ENCODE assay signal across 20 cellular contexts in the genomic region with DNA sequence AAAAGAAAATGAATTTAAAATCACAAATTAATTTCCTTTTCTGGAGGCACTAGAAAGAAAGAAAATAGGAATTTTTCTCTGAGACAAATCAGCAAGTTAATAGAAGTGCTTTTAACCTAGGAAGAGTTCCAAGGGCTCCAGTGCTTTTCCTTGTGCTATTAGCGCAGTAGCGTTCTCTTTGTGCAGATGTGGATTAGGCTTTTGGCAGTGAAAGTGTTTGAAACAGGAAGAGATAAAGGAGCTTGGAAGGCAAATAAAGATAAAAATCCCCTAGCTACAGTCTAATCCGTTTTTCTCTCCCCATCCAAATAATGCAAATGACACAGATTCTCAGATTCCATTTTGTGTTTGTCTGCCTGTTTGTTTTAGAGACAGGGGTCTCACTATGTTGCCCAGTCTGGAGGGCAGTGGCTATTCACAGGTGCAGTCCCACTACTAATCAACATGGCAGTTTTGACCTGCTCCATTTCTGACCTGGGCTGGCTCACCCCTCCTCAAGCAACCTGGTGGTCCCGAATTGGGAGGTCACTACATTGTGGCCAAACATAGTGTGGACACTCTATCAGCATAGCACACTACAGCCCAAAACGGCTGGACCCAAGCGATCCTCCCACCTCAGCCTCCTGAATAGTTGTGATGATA.
DNase-seq lines count a peak whose midpoint lies in the region; ATAC-seq and TF ChIP-seq lines count a peak whose summit lies in the region.
"Had no signal": no experiment of that assay in that cellular context is flagged by ENCODE, and none has a peak within 500 bp of the region (broad histone marks: within the 10 kb centered on the region; RNA-seq: fewer than 3 reads in every experiment).

No MANE protein-coding gene starts in this region.

- ATAC-seq in right cardiac atrium, result peak; percentile 45 to 52
- ATAC-seq in Right ventricle myocardium inferior, result no peak
- peak; percentile 29 for ATAC-seq in left lung
- no peak for ATAC-seq in GM21526 (IDR thresholded peaks at IDR 0.05; ENCODE audit: low FRiP score, unreplicated experiment)
- ATAC-seq: K562 had no signal

- intact Hi-C loops in right cardiac atrium (cut with DNase I) (no loop called here), Right ventricle myocardium inferior (cut with DNase I) (no loop called here), left lung (cut with DNase I) (no loop called here)

- H3K4me1 ChIP-seq in right cardiac atrium (ENCODE audit: control insufficient read depth, insufficient read depth, low read length) (peaks cover 3% of the 10 kb centered on the region), left lung (no peaks in the 10 kb centered on the region)

- no peak overlapping the region for H3K27ac Mint-ChIP-seq in endothelial cell (ENCODE audit: unreplicated experiment)
- H3K27ac Mint-ChIP-seq: CD4-positive, CD25-positive, alpha-beta regulatory T cell; HFFc6 had no signal

- 52% methylated on average over 6 of the region's 6 CpGs for WGBS in right cardiac atrium

- no peaks in the 10 kb centered on the region for H3K36me3 Mint-ChIP-seq in endothelial cell (ENCODE audit: low read depth, unreplicated experiment)
- H3K36me3 Mint-ChIP-seq: CD4-positive, CD25-positive, alpha-beta regulatory T cell had no signal

- no peak for TF ChIP-seq CTCF in left lung (IDR thresholded peaks at IDR 0.05)
- no peak for TF ChIP-seq CTCF in endothelial cell (IDR thresholded peaks at IDR 0.05; ENCODE audit: unreplicated experiment)

- H3K27me3 Mint-ChIP-seq in endothelial cell (ENCODE audit: unreplicated experiment), result no peaks in the 10 kb centered on the region
- H3K27me3 Mint-ChIP-seq: CD4-positive, CD25-positive, alpha-beta regulatory T cell had no signal

- H3K27me3 ChIP-seq in right cardiac atrium (ENCODE audit: control insufficient read depth, insufficient read depth) (no peaks in the 10 kb centered on the region), left lung (no peaks in the 10 kb centered on the region)
- H3K27me3 ChIP-seq: MG63, SJSA1 had no signal

- DNase-seq in right cardiac atrium (no peak), Right ventricle myocardium inferior (ENCODE audit: missing footprints) (no peak), dermis microvascular lymphatic vessel endothelial cell (ENCODE audit: low read depth in 2 of 2) (peak; percentile 32 to 77), left lung (no peak), AG08396 (ENCODE audit: low spot score) (no peak), endothelial cell (ENCODE audit: low spot score) (no peak), inferior parietal cortex (ENCODE audit: extremely low spot score) (no peak)
- DNase-seq: CD4-positive, CD25-positive, alpha-beta regulatory T cell; EL; GF-D8; HFFc6; MG63; NCI-H1048; NCI-H1417 treated with DMSO at 0.1 percent for 48 hours; NCI-H187 treated with DMSO at 0.1 percent for 48 hours; NCI-H524 treated with DMSO at 0.1 percent for 48 hours; NCI-H82 had no signal

- no peaks in the 10 kb centered on the region for H3K36me3 ChIP-seq in left lung
- H3K36me3 ChIP-seq: SJSA1 had no signal

- H3K4me3 Mint-ChIP-seq in endothelial cell (ENCODE audit: unreplicated experiment), result no peak overlapping the region
- H3K4me3 Mint-ChIP-seq: CD4-positive, CD25-positive, alpha-beta regulatory T cell; HFFc6 had no signal

- no peaks in the 10 kb centered on the region for H3K9me3 ChIP-seq in right cardiac atrium (ENCODE audit: control insufficient read depth, low read length)
- H3K9me3 ChIP-seq in left lung, result no peaks in the 10 kb centered on the region
- H3K9me3 ChIP-seq: MG63, SJSA1 had no signal

- no peaks in the 10 kb centered on the region for H3K9me3 Mint-ChIP-seq in endothelial cell (ENCODE audit: unreplicated experiment)
- H3K9me3 Mint-ChIP-seq: HFFc6 had no signal

- H3K27ac ChIP-seq in right cardiac atrium (ENCODE audit: low read length) (no peak overlapping the region), left lung (no peak overlapping the region)
- H3K27ac ChIP-seq: SJSA1 had no signal

- H3K4me1 Mint-ChIP-seq in endothelial cell (ENCODE audit: unreplicated experiment), result peaks cover 14% of the 10 kb centered on the region
- H3K4me1 Mint-ChIP-seq: CD4-positive, CD25-positive, alpha-beta regulatory T cell had no signal

- H3K4me3 ChIP-seq in right cardiac atrium (ENCODE audit: low read length) (no peak overlapping the region), left lung (no peak overlapping the region)
- H3K4me3 ChIP-seq: K562, MG63, SJSA1 had no signal

Comparison
In these comparisons a context has a peak if more than half of its experiments do, and no peak if none do; other contexts are left out.
1. ATAC-seq: peak in right cardiac atrium (2 of 2) and left lung (single experiment); none in Right ventricle myocardium inferior (single experiment) and GM21526 (single experiment).
2. DNase-seq: peak in dermis microvascular lymphatic vessel endothelial cell (2 of 2); none in right cardiac atrium (0 of 3), Right ventricle myocardium inferior (single experiment), left lung (0 of 2), AG08396 (single experiment), endothelial cell (single experiment) and inferior parietal cortex (single experiment).